8 cellular contexts compared by ENCODE assay signal in the genomic region with DNA sequence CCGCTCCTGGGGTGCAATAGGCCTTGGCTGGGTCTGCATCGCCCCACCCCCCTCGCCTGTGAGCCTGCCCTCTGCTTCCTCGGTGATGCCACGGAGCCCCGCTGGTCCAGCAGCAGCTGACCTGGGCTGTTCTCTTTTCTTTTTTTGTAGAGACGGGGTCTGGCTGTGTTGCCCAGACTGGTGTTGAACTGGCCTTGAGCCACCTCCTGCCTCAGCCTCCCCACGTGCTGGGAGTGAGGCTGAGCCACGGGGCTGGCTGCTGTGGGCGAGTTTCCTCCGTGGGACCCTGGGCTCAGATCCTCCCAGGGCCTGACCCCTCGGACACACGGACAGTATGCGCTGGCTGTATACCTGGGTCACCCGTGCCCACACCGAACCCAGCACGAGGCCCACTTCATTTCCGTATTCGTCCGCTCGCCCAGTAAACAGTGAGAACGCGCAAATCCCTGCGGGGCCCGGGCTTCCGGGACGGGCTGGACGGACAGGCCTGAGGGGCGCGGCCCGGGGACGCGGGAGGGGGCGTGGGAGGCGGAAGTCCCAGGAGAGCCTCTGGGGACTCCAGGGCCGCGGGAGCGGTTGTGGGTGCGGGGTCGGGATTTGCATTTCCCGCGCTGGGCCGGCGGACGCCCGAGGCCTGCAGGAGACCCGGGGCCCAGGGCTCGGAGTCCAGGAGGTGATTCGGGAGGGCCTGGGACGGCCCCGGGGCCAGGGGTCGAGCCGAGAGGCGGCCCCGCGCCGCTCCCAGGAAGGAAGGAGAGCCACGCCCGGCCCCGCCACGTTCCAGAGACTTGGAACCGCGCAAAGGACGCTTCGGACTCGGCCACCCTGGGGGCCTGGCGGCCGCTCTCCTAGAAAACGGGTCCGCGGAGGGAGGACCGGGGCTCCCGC. TPM values are rescaled to one million over a fixed set of nuclear protein-coding genes. Genes with fewer than 3 reads are reported as not detected.
DNase-seq lines count a peak whose midpoint lies in the region; ATAC-seq and TF ChIP-seq lines count a peak whose summit lies in the region.

No MANE protein-coding gene starts in this region.

- peak overlapping the region; percentile 56 for H3K27ac Mint-ChIP-seq in stimulated activated naive B cell treated with anti-CD40 and anti-IgM and Interleukin-4, amounts not matched to agents 10 μg/mL and 1 μg/mL and 100 μg/mL, for 72 hours

- peaks cover 16 to 41% of the 10 kb centered on the region in 2 donors for H3K27me3 Mint-ChIP-seq in stimulated activated naive B cell treated with anti-CD40 and anti-IgM and Interleukin-4, amounts not matched to agents 10 μg/mL and 1 μg/mL and 100 μg/mL, for 72 hours

- peak; percentile 71 to 83 (median 77) for ATAC-seq in heart right ventricle
- peak; percentile 43 to 44 for ATAC-seq in stimulated activated naive B cell treated with anti-CD40 and anti-IgM and Interleukin-4, amounts not matched to agents 10 μg/mL and 1 μg/mL and 100 μg/mL, for 72 hours (replicated peaks)

- peaks cover 4 to 7% of the 10 kb centered on the region in 2 donors for H3K4me1 Mint-ChIP-seq in stimulated activated naive B cell treated with anti-CD40 and anti-IgM and Interleukin-4, amounts not matched to agents 10 μg/mL and 1 μg/mL and 100 μg/mL, for 72 hours

- 21 to 29% methylated on average over 62 to 73 of the region's 73 CpGs for WGBS in heart right ventricle, 2 donors

- TF ChIP-seq CTCF in Peyer's patch (IDR thresholded peaks at IDR 0.05) (no peak), heart right ventricle (IDR thresholded peaks at IDR 0.05) (no peak)

- H3K36me3 ChIP-seq in Peyer's patch = no peaks in the 10 kb centered on the region
- H3K36me3 ChIP-seq in heart right ventricle = no peaks in the 10 kb centered on the region
- H3K36me3 ChIP-seq in MG63 = no peaks in the 10 kb centered on the region

- H3K4me1 ChIP-seq in Peyer's patch (peaks cover 0 to 26% (median 6%) of the 10 kb centered on the region in 4 donors), heart right ventricle (peaks cover 0 to 49% (median 14%) of the 10 kb centered on the region in 9 donors)

- H3K27me3 ChIP-seq in Peyer's patch (no peaks in the 10 kb centered on the region), heart right ventricle (peaks cover 0 to 26% (median 6%) of the 10 kb centered on the region in 7 donors), MG63 (no peaks in the 10 kb centered on the region)

- peak overlapping the region; percentile 38 to 73 (median 70) for H3K27ac ChIP-seq in Peyer's patch
- peak overlapping the region in 7 of 10 donors; percentile 15 to 87 (median 55) for H3K27ac ChIP-seq in heart right ventricle

- DNase-seq in GM19240 (ENCODE audit: insufficient read length, low spot score) (peak; percentile 55), Peyer's patch (peak in 2 of 3 donors; percentile 76 to 83), heart right ventricle (peak; percentile 71 to 83), NCI-H2171 (lab: John Stamatoyannopoulos, UW) (no peak), NCI-H345 treated with DMSO at 0.1 percent for 48 hours (lab: John Stamatoyannopoulos, UW; ENCODE audit: unreplicated experiment) (no peak), glomerular visceral epithelial cell (ENCODE audit: extremely low spot score) (no peak), MG63 (no peak)
- DNase-seq in stimulated activated naive B cell treated with anti-CD40 and anti-IgM and Interleukin-4, amounts not matched to agents 10 μg/mL and 1 μg/mL and 100 μg/mL, for 72 hours = no peak

- H3K4me3 ChIP-seq in Peyer's patch = peak overlapping the region; percentile 46 to 70 (median 60)
- peak overlapping the region; percentile 34 to 75 (median 66) for H3K4me3 ChIP-seq in heart right ventricle
- no peak overlapping the region for H3K4me3 ChIP-seq in MG63

- H3K36me3 Mint-ChIP-seq in stimulated activated naive B cell treated with anti-CD40 and anti-IgM and Interleukin-4, amounts not matched to agents 10 μg/mL and 1 μg/mL and 100 μg/mL, for 72 hours = peaks cover 0 to 2% of the 10 kb centered on the region in 2 donors

- intact Hi-C loops in heart right ventricle (cut with DNase I) = loop anchor here in 6 of 10 donors (10.0 kb wide), 6 partner anchors 56 to 1484 kb away; a partner anchor contains a TSS

- peaks cover 0 to 2% of the 10 kb centered on the region in 2 donors for H3K9me3 Mint-ChIP-seq in stimulated activated naive B cell treated with anti-CD40 and anti-IgM and Interleukin-4, amounts not matched to agents 10 μg/mL and 1 μg/mL and 100 μg/mL, for 72 hours

- TF ChIP-seq POLR2A in Peyer's patch (IDR thresholded peaks at IDR 0.05) = peak; percentile 39 to 64

- H3K9me3 ChIP-seq in Peyer's patch (peaks cover 0 to under 1% (median 0%) of the 10 kb centered on the region in 4 donors), heart right ventricle (peaks cover 0 to 3% (median 0%) of the 10 kb centered on the region in 11 donors), MG63 (no peaks in the 10 kb centered on the region)

- H3K4me3 Mint-ChIP-seq in stimulated activated naive B cell treated with anti-CD40 and anti-IgM and Interleukin-4, amounts not matched to agents 10 μg/mL and 1 μg/mL and 100 μg/mL, for 72 hours = peak overlapping the region; percentile 43 to 53

RNA-seq across cellular contexts. Expression of a gene that starts 57.8 kb away (rescaled TPM):
- total RNA-seq in Peyer's patch (100 to 1,000 TPM in 1 of 4 donors, 10 to 100 TPM in 3; 47.1 to 129 (median 61.3) TPM), heart right ventricle (100 to 1,000 TPM; 144 to 200 (median 188) TPM)
- polyA plus RNA-seq in heart right ventricle = 100 to 1,000 TPM; 114 to 117 TPM
- 89.7 and 126 TPM in 2 replicates for total RNA-seq in MG63 (2014; rRNA removed; shearing (Covaris generic); ENCODE audit: low replicate concordance)

Comparison
In these comparisons a context has a peak if more than half of its experiments do, and no peak if none do; other contexts are left out.
1. DNase-seq: peak in GM19240 (single experiment), Peyer's patch (2 of 3) and heart right ventricle (2 of 2); none in stimulated activated naive B cell treated with anti-CD40 and anti-IgM and Interleukin-4, amounts not matched to agents 10 μg/mL and 1 μg/mL and 100 μg/mL, for 72 hours (single experiment), NCI-H2171 (single experiment), NCI-H345 treated with DMSO at 0.1 percent for 48 hours (single experiment), glomerular visceral epithelial cell (single experiment) and MG63 (single experiment).